Comparison of ENCODE assay signal across 8 cellular contexts in genomic region chr3:188270423-188270972, GRCh38.
DNase-seq lines count a peak whose midpoint lies in the region; ATAC-seq, FAIRE-seq and TF ChIP-seq lines count a peak whose summit lies in the region.

No MANE protein-coding gene starts in this region.

- H3K9me2 ChIP-seq in PC-9 (ENCODE audit: insufficient read depth) = no peaks in the 10 kb centered on the region

- no peak overlapping the region for H3K4me3 ChIP-seq in Caco-2 (ENCODE audit: low read depth, low read length)
- H3K4me3 ChIP-seq in PC-9 = no peak overlapping the region
- no peak overlapping the region for H3K4me3 ChIP-seq in pancreas

- no peaks in the 10 kb centered on the region for H3K27me3 Mint-ChIP-seq in Caco-2 (ENCODE audit: insufficient read depth, unreplicated experiment)
- H3K27me3 Mint-ChIP-seq in effector memory CD8-positive, alpha-beta T cell = no peaks in the 10 kb centered on the region

- H3K36me3 ChIP-seq in Caco-2 (ENCODE audit: control insufficient read depth, insufficient read depth, low read length) (peaks cover 1% of the 10 kb centered on the region; the same call in 1 of the 2 replicates), PC-9 (ENCODE audit: low read depth) (no peaks in the 10 kb centered on the region), pancreas (no peaks in the 10 kb centered on the region)

- intact Hi-C loops in Caco-2 (cut with micrococcal nuclease; ENCODE audit: unreplicated experiment) = loop anchor here (1.0 to 2.0 kb wide), 2 partner anchors 58 to 217 kb away; no protein-coding TSS in a partner anchor
- intact Hi-C loops in PC-9 (cut with micrococcal nuclease; ENCODE audit: unreplicated experiment) = loop anchor here (1.0 to 10.0 kb wide), 4 partner anchors 25 to 356 kb away; no protein-coding TSS in a partner anchor
- intact Hi-C loops in pancreas (cut with DNase I) = no loop called here

- no peak overlapping the region for H3K4me2 ChIP-seq in PC-9

- H3K9me3 ChIP-seq in Caco-2 (no peaks in the 10 kb centered on the region), PC-9 (ENCODE audit: insufficient read depth, low read depth) (no peaks in the 10 kb centered on the region), pancreas (no peaks in the 10 kb centered on the region)

- H3K36me3 Mint-ChIP-seq in Caco-2 (ENCODE audit: insufficient read depth, unreplicated experiment) = peaks cover 16% of the 10 kb centered on the region
- H3K36me3 Mint-ChIP-seq in effector memory CD8-positive, alpha-beta T cell (ENCODE audit: insufficient read depth) = no peaks in the 10 kb centered on the region

- peaks cover 40% of the 10 kb centered on the region for H3K4me1 Mint-ChIP-seq in Caco-2 (ENCODE audit: low read depth, unreplicated experiment)
- peaks cover 25 to 45% of the 10 kb centered on the region in 2 donors for H3K4me1 Mint-ChIP-seq in effector memory CD8-positive, alpha-beta T cell (ENCODE audit: low read depth in 2 of 2)

- H3F3A ChIP-seq in PC-9 (ENCODE audit: insufficient read depth, low read depth) = peaks cover 14% of the 10 kb centered on the region; the same call in 1 of the 2 replicates

- FAIRE-seq in pancreas (lab: Jason Lieb, UNC) = no peak

- peak in 3 of 4 donors; percentile 57 to 70 (median 57) for ATAC-seq in pancreas
- no peak for ATAC-seq in effector memory CD8-positive, alpha-beta T cell (replicated peaks)

- POLR2A ChIA-PET in Caco-2 (lab: Charles Lee) = interaction anchor here (0.6 to 1.2 kb wide), 5 partner anchors 41 to 525 kb away, joined by 3 to 9 read pairs (median 3); partner anchors contain the start of genes BCL6 and LPP
- POLR2A ChIA-PET in PC-9 (lab: Charles Lee; ENCODE audit: unreplicated experiment) = interaction anchor here (0.6 to 1.1 kb wide), 9 partner anchors 10 to 404 kb away, joined by 3 to 37 read pairs (median 4); no protein-coding TSS in a partner anchor

- no peaks in the 10 kb centered on the region for H4K20me1 ChIP-seq in PC-9 (ENCODE audit: insufficient read depth)

- TF ChIP-seq CTCF in Caco-2 (IDR thresholded peaks at IDR 0.05; ENCODE audit: insufficient read depth in 1 of 2, low read depth in 1 of 2, low read length in 1 of 2, severe bottlenecking in 1 of 2, unreplicated experiment in 1 of 2) (no peak), PC-9 (conservative IDR thresholded peaks at IDR 0.05) (no peak), pancreas (IDR thresholded peaks at IDR 0.05) (no peak)

- 54 to 65% methylated on average over 3 of the region's 3 CpGs for WGBS in pancreas, 2 donors

- H3K27ac Mint-ChIP-seq in Caco-2 (ENCODE audit: unreplicated experiment) = peak overlapping the region; percentile 77
- H3K27ac Mint-ChIP-seq in effector memory CD8-positive, alpha-beta T cell = no peak overlapping the region

- H3K27me3 ChIP-seq in Caco-2 (replicated peaks; ENCODE audit: control insufficient read depth, insufficient read depth, low read length) (no peaks in the 10 kb centered on the region), PC-9 (ENCODE audit: insufficient read depth, low read depth) (no peaks in the 10 kb centered on the region), pancreas (no peaks in the 10 kb centered on the region)

- H3K4me1 ChIP-seq in Caco-2 (peaks cover 75% of the 10 kb centered on the region), PC-9 (replicated peaks; ENCODE audit: insufficient read depth) (peaks cover 43% of the 10 kb centered on the region), pancreas (peaks cover 7 to 17% (median 8%) of the 10 kb centered on the region in 3 donors)

- H3K27ac ChIP-seq in PC-9 (no peak overlapping the region), pancreas (no peak overlapping the region)

- H2AFZ ChIP-seq in PC-9 = no peak overlapping the region

- BruUV-seq in Caco-2 (replicated peaks; lab: Mats Ljungman, UMichigan) = no TSS peak
- no TSS peak for BruUV-seq in PC-9 (replicated peaks; lab: Mats Ljungman, UMichigan)

- H3K79me2 ChIP-seq in PC-9 (ENCODE audit: low read depth) = peaks cover 18% of the 10 kb centered on the region

- DNase-seq in Caco-2 (peak; percentile 71 to 78), PC-9 (peak; percentile 80 to 87), fibroblast of peridontal ligament (ENCODE audit: extremely low read depth) (peak; percentile 98), pancreas (no peak), NCI-H2171 treated with DMSO at 0.1 percent for 48 hours (lab: John Stamatoyannopoulos, UW) (no peak), NCI-H1048 (lab: John Stamatoyannopoulos, UW) (no peak), HUDEP-2 (lab: John Stamatoyannopoulos, UW; ENCODE audit: unreplicated experiment in 76 of 76) (no peak)
- DNase-seq in effector memory CD8-positive, alpha-beta T cell = no peak

- H3K4me3 Mint-ChIP-seq in Caco-2 (ENCODE audit: unreplicated experiment) = peak overlapping the region; percentile 47
- H3K4me3 Mint-ChIP-seq in effector memory CD8-positive, alpha-beta T cell = no peak overlapping the region

- CTCF ChIA-PET in Caco-2 (lab: Charles Lee) (interaction anchor here (0.6 kb wide), 2 partner anchors 71 to 109 kb away, joined by 3 read pairs; no protein-coding TSS in a partner anchor), PC-9 (lab: Charles Lee) (interaction anchor here (0.7 kb wide), 2 partner anchors 23 to 533 kb away, joined by 3 to 4 read pairs; no protein-coding TSS in a partner anchor)

- no peaks in the 10 kb centered on the region for H3K9me3 Mint-ChIP-seq in Caco-2 (ENCODE audit: unreplicated experiment)
- H3K9me3 Mint-ChIP-seq in effector memory CD8-positive, alpha-beta T cell = no peaks in the 10 kb centered on the region

Comparison
In these comparisons a context has a peak if more than half of its experiments do, and no peak if none do; other contexts are left out.
1. DNase-seq: peak in Caco-2 (2 of 2), PC-9 (2 of 2) and fibroblast of peridontal ligament (single experiment); none in pancreas (0 of 6), NCI-H2171 treated with DMSO at 0.1 percent for 48 hours (single experiment), NCI-H1048 (single experiment), effector memory CD8-positive, alpha-beta T cell (0 of 3) and HUDEP-2 (0 of 76).
2. intact Hi-C loops: an anchor here in Caco-2 (1.0 to 2.0 kb wide) and PC-9 (1.0 to 10.0 kb wide); none called in pancreas.